Comparison of ENCODE assay signal across 8 cellular contexts in genomic region chr9:95048225-95049087, GRCh38.
DNase-seq lines count a peak whose midpoint lies in the region; ATAC-seq, FAIRE-seq and TF ChIP-seq lines count a peak whose summit lies in the region.

No MANE protein-coding gene starts in this region.

- FAIRE-seq in H54 (lab: Jason Lieb, UNC) (peak; percentile 90), HepG2 (lab: Jason Lieb, UNC) (no peak)

- H3K9me3 Mint-ChIP-seq in chondrocyte (ENCODE audit: low read depth) = no peaks in the 10 kb centered on the region

- peak overlapping the region; percentile 98 for H3K27ac Mint-ChIP-seq in chondrocyte (ENCODE audit: unreplicated experiment)

- CTCF ChIA-PET in HepG2 (lab: Yijun Ruan, JAX; ENCODE audit: low intra/inter-chr PET ratio, low total read pairs) = no interaction called here

- peaks cover 62% of the 10 kb centered on the region for H4K20me1 ChIP-seq in HepG2 (ENCODE audit: insufficient read depth, low read length)

- H3K9me3 ChIP-seq in HepG2 (ENCODE audit: low read length) = no peaks in the 10 kb centered on the region

- DNase-seq in DMS53 treated with DMSO at 0.1 percent for 48 hours (lab: John Stamatoyannopoulos, UW; ENCODE audit: unreplicated experiment) (peak; percentile 36), H54 (ENCODE audit: insufficient read length, low spot score) (peak; percentile 92), NCI-H1105 (lab: John Stamatoyannopoulos, UW) (peak; percentile 88), chondrocyte (ENCODE audit: low spot score) (no peak), HepG2 (ENCODE audit: low spot score) (peak; percentile 72), cortex of kidney (lab: John Stamatoyannopoulos, UW) (no peak)
- DNase-seq in activated CD4-positive, CD25-positive, alpha-beta regulatory T cell (lab: John Stamatoyannopoulos, UW) = peak; percentile 16 to 41 (median 30)
- DNase-seq in stimulated activated CD4-positive, alpha-beta T cell treated with anti-CD3 and anti-CD28 coated beads, TNF-alpha, amount 100 ng/mL, for 4 hours (ENCODE audit: low read depth in 3 of 3) = peak; percentile 12 to 48 (median 34)

- TF ChIP-seq EP300 in HepG2 (IDR thresholded peaks at IDR 0.05; ENCODE audit: low read depth in 2 of 2, low read length in 2 of 2) = no peak
- no peak for TF ChIP-seq EP300 in HepG2 (CRISPR knock-in tag; IDR thresholded peaks at IDR 0.05; ENCODE audit: borderline replicate concordance)

- H3K4me3 Mint-ChIP-seq in chondrocyte (ENCODE audit: unreplicated experiment) = peak overlapping the region; percentile 80

- TF ChIP-seq POLR2A in H54 (IDR thresholded peaks at IDR 0.05; ENCODE audit: low read depth, low read length) (peak; percentile 54), HepG2 (IDR thresholded peaks at IDR 0.05; ENCODE audit: insufficient read depth in 1 of 2, low read depth in 2 of 2, low read length in 2 of 2) (peak; percentile 24 to 35; a peak in 2 of 4 replicates)

- H3K4me3 ChIP-seq in HepG2 (replicated peaks in 1 of 3; ENCODE audit: insufficient read depth in 1 of 3, low read depth in 2 of 3, low read length in 3 of 3) = peak overlapping the region; percentile 60 to 77 (median 69)

- peaks cover 20% of the 10 kb centered on the region for H3K36me3 Mint-ChIP-seq in chondrocyte (ENCODE audit: low read depth)

- peak; percentile 18; the same call in 1 of the 2 replicates for TF ChIP-seq RAD21 in HepG2 (CRISPR knock-in tag; IDR thresholded peaks at IDR 0.05)

- H3K27me3 Mint-ChIP-seq in chondrocyte (ENCODE audit: low read depth) = no peaks in the 10 kb centered on the region

- peaks cover 70% of the 10 kb centered on the region for H3K4me1 ChIP-seq in HepG2 (ENCODE audit: insufficient read depth, low read length)

- peak overlapping the region; percentile 88 for H3K27ac ChIP-seq in HepG2 (ENCODE audit: extremely low read length, insufficient read depth, low read length)

- no TSS peak for BruUV-seq in HepG2 (replicated peaks; lab: Mats Ljungman, UMichigan)

- ATAC-seq in HepG2 = peak; percentile 91

- peak; percentile 16 for TF ChIP-seq CTCF in chondrocyte (IDR thresholded peaks at IDR 0.05)
- no peak for TF ChIP-seq CTCF in HepG2 (CRISPR knock-in tag; IDR thresholded peaks at IDR 0.05)

- H3K4me1 Mint-ChIP-seq in chondrocyte (ENCODE audit: low read depth) = peaks cover 82% of the 10 kb centered on the region

- intact Hi-C loops in HepG2 (cut with micrococcal nuclease; ENCODE audit: unreplicated experiment) = loop anchor here (2.0 to 5.0 kb wide), 2 partner anchors 16 to 36 kb away; no protein-coding TSS in a partner anchor

- H3K4me2 ChIP-seq in HepG2 (ENCODE audit: low read depth, low read length) = peak overlapping the region; percentile 93

- WGBS in HepG2 (ENCODE audit: low lambda C conversion rate) = under 1% methylated on average over 19 of the region's 58 CpGs

- peaks cover 77% of the 10 kb centered on the region for H3K79me2 ChIP-seq in HepG2 (ENCODE audit: insufficient read depth, low read length)

- H3K27me3 ChIP-seq in HepG2 (ENCODE audit: control insufficient read depth in 1 of 2, insufficient read depth in 2 of 2, low read length in 2 of 2) = no peaks in the 10 kb centered on the region

- H2AFZ ChIP-seq in HepG2 (ENCODE audit: low read length) = no peak overlapping the region

- in situ Hi-C loops in HepG2 (cut with HindIII; ENCODE audit: extremely low pct_ligation_motif_present, low pct_unique_long_range_greater_than_20kb) = no loop called here

- POLR2A ChIA-PET in HepG2 (lab: Yijun Ruan, JAX) = interaction anchor here (0.9 to 2.0 kb wide), 7 partner anchors 16 to 59 kb away, joined by 3 to 16 read pairs (median 4); no protein-coding TSS in a partner anchor

- peak overlapping the region; percentile 79 for H3K9ac ChIP-seq in HepG2 (ENCODE audit: insufficient read depth, low read depth, low read length)

- H3K36me3 ChIP-seq in HepG2 (replicated peaks in 1 of 2; ENCODE audit: control insufficient read depth in 1 of 2, insufficient read depth in 2 of 2, low read length in 2 of 2) = peaks cover 8 to 19% of the 10 kb centered on the region in 2 experiments; a peak in 4 of 5 replicates

TF ChIP-seq in HepG2, 621 proteins besides CTCF, POLR2A, EP300 and RAD21 (continues in another document):
- TF ChIP-seq BORCS8-MEF2B (CRISPR knock-in tag; IDR thresholded peaks at IDR 0.05) (0 out of 2 replicates have a peak, but pooled peaks have one; percentile 24), DZIP1 (CRISPR knock-in tag; IDR thresholded peaks at IDR 0.05) (no peak), ZNF3 (CRISPR knock-in tag; IDR thresholded peaks at IDR 0.05) (no peak), ZNF501 (CRISPR knock-in tag; IDR thresholded peaks at IDR 0.05) (peak; percentile 57; the same call in 1 of the 2 replicates), RFXAP (CRISPR knock-in tag; IDR thresholded peaks at IDR 0.05; ENCODE audit: borderline replicate concordance) (no peak), ATF4 (CRISPR knock-in tag; IDR thresholded peaks at IDR 0.05) (peak in 1 of 2 experiments; percentile 42; a peak in 1 of 4 replicates), ZNF234 (CRISPR knock-in tag; conservative IDR thresholded peaks at IDR 0.05) (no peak), ZNF18 (CRISPR knock-in tag; IDR thresholded peaks at IDR 0.05; ENCODE audit: insufficient replicate concordance) (no peak), ZBED4 (CRISPR knock-in tag; IDR thresholded peaks at IDR 0.05; ENCODE audit: borderline replicate concordance) (0 out of 2 replicates have a peak, but pooled peaks have one; percentile 6), ZFAT (CRISPR knock-in tag; conservative IDR thresholded peaks at IDR 0.05) (no peak)

Comparison
In these comparisons a context has a peak if more than half of its experiments do, and no peak if none do; other contexts are left out.
1. DNase-seq: peak in DMS53 treated with DMSO at 0.1 percent for 48 hours (single experiment), H54 (single experiment), NCI-H1105 (single experiment), activated CD4-positive, CD25-positive, alpha-beta regulatory T cell (4 of 4), HepG2 (single experiment) and stimulated activated CD4-positive, alpha-beta T cell treated with anti-CD3 and anti-CD28 coated beads, TNF-alpha, amount 100 ng/mL, for 4 hours (3 of 3); none in chondrocyte (single experiment) and cortex of kidney (single experiment).